8 cellular contexts compared by ENCODE assay signal in the genomic region with DNA sequence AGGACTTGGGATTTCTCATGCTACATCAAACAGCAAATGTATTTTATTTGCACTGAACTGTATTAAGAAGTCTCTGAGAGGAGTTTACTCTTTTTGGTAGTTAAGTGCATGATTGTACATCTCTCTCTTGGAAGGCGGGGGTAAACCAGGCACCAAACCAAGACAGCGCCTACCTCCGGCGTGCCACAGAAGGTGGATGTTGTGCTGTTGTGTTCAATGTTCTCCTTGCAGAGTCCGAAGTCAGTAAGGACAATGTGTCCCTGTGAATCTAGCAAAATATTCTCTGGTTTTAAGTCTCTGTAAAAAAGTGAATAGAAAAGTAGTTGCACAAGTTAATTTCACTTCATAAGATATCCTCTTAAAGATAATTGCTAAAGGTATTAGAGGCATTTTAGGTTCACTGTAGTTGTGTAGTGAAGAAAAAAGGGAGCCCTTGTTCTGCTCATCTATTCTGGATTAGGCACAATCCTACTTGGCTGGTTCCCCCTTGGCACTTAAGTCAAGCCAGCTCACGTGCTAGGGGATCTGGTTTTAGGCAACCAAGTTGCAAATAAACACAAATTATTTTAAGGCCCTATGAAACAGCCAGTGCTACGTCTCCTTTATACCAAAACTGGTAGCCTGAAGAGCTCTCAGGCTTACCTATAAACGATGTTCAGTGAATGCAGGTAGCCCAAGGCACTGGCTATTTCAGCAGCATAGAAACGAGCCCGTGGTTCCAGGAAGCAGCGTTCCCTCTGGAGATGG.
DNase-seq lines count a peak whose midpoint lies in the region; ATAC-seq and TF ChIP-seq lines count a peak whose summit lies in the region.

No MANE protein-coding gene starts in this region.

- H3K36me3 ChIP-seq in BJ (ENCODE audit: control insufficient read depth, insufficient read depth, low read length), result peaks cover 17% of the 10 kb centered on the region
- peaks cover 54% of the 10 kb centered on the region for H3K36me3 ChIP-seq in SK-N-MC (ENCODE audit: insufficient read depth, low read length)

- H3K9me3 Mint-ChIP-seq in osteocyte (ENCODE audit: unreplicated experiment), result no peaks in the 10 kb centered on the region

- H3K36me3 Mint-ChIP-seq in osteocyte (ENCODE audit: unreplicated experiment), result peaks cover 62% of the 10 kb centered on the region

- H3K9ac ChIP-seq in SK-N-MC (ENCODE audit: insufficient read length), result peak overlapping the region; percentile 45

- no peaks in the 10 kb centered on the region for H3K27me3 ChIP-seq in BJ (ENCODE audit: control insufficient read depth, insufficient read depth, low read length)

- CTCF ChIA-PET in BJ (lab: Yijun Ruan, JAX), result interaction anchor here (0.6 to 2.1 kb wide), 6 partner anchors 11 to 655 kb away, joined by 3 to 11 read pairs (median 4); no protein-coding TSS in a partner anchor

- H3K4me1 Mint-ChIP-seq in osteocyte (ENCODE audit: unreplicated experiment), result peaks cover 58% of the 10 kb centered on the region

- no peak for DNase-seq in BJ (ENCODE audit: low read depth)
- DNase-seq in SK-N-MC (ENCODE audit: low read depth, low spot score), result no peak
- no peak for DNase-seq in epithelial cell of prostate (ENCODE audit: low read depth, low spot score)
- no peak for DNase-seq in osteocyte (ENCODE audit: extremely low spot score, unreplicated experiment)
- DNase-seq in SK-N-DZ (ENCODE audit: low spot score), result no peak
- DNase-seq in NCI-H1930 (lab: John Stamatoyannopoulos, UW), result no peak
- no peak for DNase-seq in NCI-H748 (lab: John Stamatoyannopoulos, UW; ENCODE audit: unreplicated experiment)

- H3K9me3 ChIP-seq in SK-N-MC (ENCODE audit: low read depth, low read length), result no peaks in the 10 kb centered on the region

- TF ChIP-seq CTCF in BJ (IDR thresholded peaks at IDR 0.05; ENCODE audit: insufficient read depth, low read depth, low read length) (no peak), osteocyte (IDR thresholded peaks at IDR 0.05) (no peak)

- POLR2A ChIA-PET in BJ (lab: Charles Lee), result interaction anchor here (0.6 kb wide), 1 partner anchor 533 kb away, joined by 7 read pairs; no protein-coding TSS in a partner anchor

- H3K4me3 Mint-ChIP-seq in osteocyte (ENCODE audit: unreplicated experiment), result peak overlapping the region; percentile 98

- ATAC-seq in HG03175 (IDR thresholded peaks at IDR 0.05; ENCODE audit: unreplicated experiment), result no peak

- H3K27ac ChIP-seq in SK-N-MC, result no peak overlapping the region
- peak overlapping the region; percentile 77 for H3K27ac ChIP-seq in epithelial cell of prostate

- H3K27ac Mint-ChIP-seq in osteocyte (ENCODE audit: unreplicated experiment), result peak overlapping the region; percentile 94

- no peaks in the 10 kb centered on the region for H3K27me3 Mint-ChIP-seq in osteocyte (ENCODE audit: unreplicated experiment)

- H3K4me3 ChIP-seq in BJ (ENCODE audit: low read depth, low read length) (peak overlapping the region; percentile 79), SK-N-MC (peak overlapping the region; percentile 99)
